Comparison of ENCODE assay signal across 21 cellular contexts in genomic region chr3:181017690-181018089, GRCh38. TPM values are rescaled to one million over a fixed set of nuclear protein-coding genes. Genes with fewer than 3 reads are reported as not detected.
DNase-seq lines count a peak whose midpoint lies in the region; TF ChIP-seq lines count a peak whose summit lies in the region.
"Had no signal": no experiment of that assay in that cellular context is flagged by ENCODE, and none has a peak within 500 bp of the region (broad histone marks: within the 10 kb centered on the region; RNA-seq: fewer than 3 reads in every experiment).

No MANE protein-coding gene starts in this region.

- H3K27me3 ChIP-seq in A673 (replicated peaks; ENCODE audit: insufficient read depth, low read depth, low read length, poor library complexity) (no peaks in the 10 kb centered on the region), WERI-Rb-1 (ENCODE audit: insufficient read depth, low read depth, severe bottlenecking) (no peaks in the 10 kb centered on the region)
- H3K27me3 ChIP-seq: BLaER1 had no signal

- DNase-seq in A673 (ENCODE audit: low spot score), result peak; percentile 13
- peak; percentile 3 for DNase-seq in EH (ENCODE audit: low read depth)
- peak; percentile 40 for DNase-seq in RPMI7951 (ENCODE audit: low read depth)
- DNase-seq in fibroblast of villous mesenchyme (ENCODE audit: low read depth), result peak; percentile 7
- no peak for DNase-seq in WERI-Rb-1
- no peak for DNase-seq in stimulated activated CD4-positive, alpha-beta T cell treated with anti-CD3 and anti-CD28 coated beads, Interleukin-4, amount 100 ng/mL, for 1 hour
- no peak for DNase-seq in activated naive CD4-positive, alpha-beta T cell treated with Interleukin-2 at 50 U/mL for 16 hours
- DNase-seq: ACHN; Calu3; CD4-positive, alpha-beta memory T cell; GF-D8; IMR-90; Karpas-422; NCI-H1092 treated with DMSO at 0.1 percent for 48 hours; NCI-H1436 treated with DMSO at 0.1 percent for 48 hours; NCI-H1930; NCI-H345; NCI-H524 treated with DMSO at 0.1 percent for 48 hours; Right ventricle myocardium superior had no signal

- no peak overlapping the region for H3K27ac ChIP-seq in A673 (ENCODE audit: low read depth, low read length, poor library complexity, severe bottlenecking)
- no peak overlapping the region for H3K27ac ChIP-seq in WERI-Rb-1
- H3K27ac ChIP-seq: BLaER1, SK-N-MC had no signal

- H3K4me3 ChIP-seq in A673 (ENCODE audit: low read depth, low read length, poor library complexity, severe bottlenecking) (no peak overlapping the region), fibroblast of villous mesenchyme (ENCODE audit: low read depth, low read length) (no peak overlapping the region), WERI-Rb-1 (ENCODE audit: low read depth, low read length) (no peak overlapping the region)
- H3K4me3 ChIP-seq: BLaER1, SK-N-MC had no signal

- POLR2A ChIA-PET in A673 (lab: Charles Lee; ENCODE audit: low non-redundant PET), result no interaction called here

- no peak for TF ChIP-seq CTCF in A673 (conservative IDR thresholded peaks at IDR 0.05; ENCODE audit: low read depth, low read length)
- no peak for TF ChIP-seq CTCF in fibroblast of villous mesenchyme (IDR thresholded peaks at IDR 0.05; ENCODE audit: insufficient read depth, low read depth, low read length)
- no peak for TF ChIP-seq CTCF in WERI-Rb-1 (IDR thresholded peaks at IDR 0.05; ENCODE audit: low read depth, low read length)

- intact Hi-C loops in A673 (cut with micrococcal nuclease; ENCODE audit: unreplicated experiment), result no loop called here

- no peaks in the 10 kb centered on the region for H3K9me3 ChIP-seq in A673 (ENCODE audit: low read depth, low read length, poor library complexity, severe bottlenecking)
- no peaks in the 10 kb centered on the region for H3K9me3 ChIP-seq in WERI-Rb-1 (ENCODE audit: severe bottlenecking)
- H3K9me3 ChIP-seq: BLaER1 had no signal

- no peaks in the 10 kb centered on the region for H3K36me3 ChIP-seq in A673 (ENCODE audit: insufficient read depth, low read length, poor library complexity, severe bottlenecking)
- no peaks in the 10 kb centered on the region for H3K36me3 ChIP-seq in WERI-Rb-1
- H3K36me3 ChIP-seq: BLaER1 had no signal

- no TSS peak for BruUV-seq in A673 (replicated peaks; lab: Mats Ljungman, UMichigan)

- CTCF ChIA-PET in A673 (lab: Charles Lee), result no interaction called here

- no peaks in the 10 kb centered on the region for H3K4me1 ChIP-seq in A673 (ENCODE audit: insufficient read depth, low read length, poor library complexity, severe bottlenecking)
- H3K4me1 ChIP-seq: BLaER1 had no signal

RNA-seq across cellular contexts. Expression of gene DNAJC19, which starts 28.2 kb away (rescaled TPM):
- 51.2 and 52.1 TPM in 2 replicates for total RNA-seq in A673 (2021)
- 47.0 and 52.1 TPM in 2 replicates for total RNA-seq in RPMI7951 (2014; rRNA removed; shearing (Covaris generic))
- 23.2 and 42.3 TPM in 2 replicates for total RNA-seq in fibroblast of villous mesenchyme

Comparison
In these comparisons a context has a peak if more than half of its experiments do, and no peak if none do; other contexts are left out.
1. DNase-seq: peak in A673 (single experiment), EH (single experiment), RPMI7951 (single experiment) and fibroblast of villous mesenchyme (single experiment); none in WERI-Rb-1 (single experiment), stimulated activated CD4-positive, alpha-beta T cell treated with anti-CD3 and anti-CD28 coated beads, Interleukin-4, amount 100 ng/mL, for 1 hour (single experiment) and activated naive CD4-positive, alpha-beta T cell treated with Interleukin-2 at 50 U/mL for 16 hours (single experiment).